ENCODE assay signal across 4 cellular contexts in the genomic region with DNA sequence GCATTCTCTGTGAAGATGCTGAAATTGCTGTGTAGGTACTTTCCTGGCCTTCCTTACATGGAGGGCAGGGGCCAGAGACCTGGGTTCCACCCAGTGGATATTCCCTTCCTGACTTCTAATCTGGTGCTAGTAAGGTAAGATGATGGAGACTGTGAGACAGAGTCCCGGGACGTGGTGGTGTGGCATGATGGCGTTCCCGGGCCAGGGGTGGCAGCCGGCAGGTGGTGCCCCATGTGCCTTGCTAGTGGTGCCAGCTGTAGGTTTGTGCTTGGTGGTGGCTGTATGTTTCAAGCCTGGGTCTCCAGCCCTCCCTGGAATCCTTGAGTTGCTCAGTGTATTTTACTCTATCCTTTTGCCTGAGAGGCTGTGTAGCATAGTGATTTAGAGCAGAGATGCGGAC. TPM values are rescaled to one million over a fixed set of nuclear protein-coding genes. Genes with fewer than 3 reads are reported as not detected.
"Had no signal": no experiment of that assay in that cellular context is flagged by ENCODE, and none has a peak within 500 bp of the region (broad histone marks: within the 10 kb centered on the region; RNA-seq: fewer than 3 reads in every experiment).

No MANE protein-coding gene starts in this region.

- DNase-seq: GDM1, GF-D8 had no signal

- H3K4me3 ChIP-seq: GM12878 had no signal

- ATAC-seq: GM12878 had no signal

RNA-seq across cellular contexts. Expression of a gene that starts 10.9 kb away (rescaled TPM):
- total RNA-seq: G401 had no signal
